1 cellular context compared by ENCODE assay signal in genomic region chr2:37664190-37664751, GRCh38.
TF ChIP-seq lines count a peak whose summit lies in the region.

No MANE protein-coding gene starts in this region.

TF ChIP-seq in GM12878, 131 proteins besides CTCF, POLR2A, EP300 and RAD21:
- 0 out of 2 replicates have a peak, but pooled peaks have one; percentile 37 for TF ChIP-seq IKZF1 (conservative IDR thresholded peaks at IDR 0.05)
- no peak for TF ChIP-seq ZBED1 (IDR thresholded peaks at IDR 0.05; ENCODE audit: borderline replicate concordance)
